Comparison of ENCODE assay signal across 25 cellular contexts in the genomic region with DNA sequence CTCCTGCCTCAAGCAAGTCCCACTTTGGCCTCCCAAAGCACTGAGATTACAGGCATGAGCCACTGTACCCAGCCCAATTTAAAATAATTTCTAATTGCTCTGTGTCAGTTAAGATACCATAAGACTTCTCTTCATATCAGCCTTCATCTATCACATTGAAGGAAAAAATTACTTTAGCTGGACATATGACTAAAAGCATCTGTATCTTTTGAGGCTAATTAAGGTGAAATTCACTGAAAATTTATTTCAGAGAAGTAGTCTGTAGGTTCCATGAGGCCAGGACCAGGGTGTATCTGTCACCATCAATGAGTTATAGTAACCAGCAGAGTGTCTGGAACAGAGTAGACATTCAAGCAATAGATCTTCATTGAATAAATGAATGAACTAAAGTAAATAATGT.
"Had no signal": no experiment of that assay in that cellular context is flagged by ENCODE, and none has a peak within 500 bp of the region (broad histone marks: within the 10 kb centered on the region; RNA-seq: fewer than 3 reads in every experiment).

No MANE protein-coding gene starts in this region.

- H3K27me3 ChIP-seq: hepatocyte, ovary, right atrium auricular region, right lobe of liver, suprapubic skin, vagina had no signal

- H3K9me3 ChIP-seq: left ventricle myocardium inferior, neutrophil, ovary, right atrium auricular region, right lobe of liver, stomach, suprapubic skin, tibial nerve, vagina had no signal

- H3K27ac ChIP-seq: hepatocyte, left ventricle myocardium inferior, neural progenitor cell, neutrophil, ovary, right atrium auricular region, right lobe of liver, stomach, suprapubic skin, tibial nerve, vagina had no signal

- H3K4me3 ChIP-seq: hepatocyte, left ventricle myocardium inferior, lung, neural progenitor cell, ovary, right atrium auricular region, right lobe of liver, smooth muscle cell, stomach, suprapubic skin, tibial nerve, vagina had no signal

- H2AFZ ChIP-seq: hepatocyte, neural progenitor cell had no signal

- H3K4me2 ChIP-seq: hepatocyte, neural progenitor cell, smooth muscle cell had no signal

- ATAC-seq: natural killer cell; right lobe of liver; stimulated activated memory B cell treated with anti-CD40 and anti-IgM and Interleukin-4, amounts not matched to agents 10 μg/mL and 1 μg/mL and 100 μg/mL, for 72 hours; stimulated activated naive CD8-positive, alpha-beta T cell treated with anti-CD3 and anti-CD28 coated beads, Interleukin-15, Interleukin-2, amounts not matched to agents 100 U/mL and 50 U/mL, for 24 hours had no signal

- H3K36me3 ChIP-seq: left ventricle myocardium inferior, neural progenitor cell, neutrophil, ovary, right atrium auricular region, right lobe of liver, stomach, suprapubic skin, tibial nerve, vagina had no signal

- H3K9ac ChIP-seq: neural progenitor cell had no signal

- H3K79me2 ChIP-seq: hepatocyte had no signal

- DNase-seq: islet precursor cell; left ventricle myocardium inferior; mesendoderm; naive B cell; natural killer cell; nephron progenitor cell; occipital lobe; ovary; right lobe of liver; stimulated activated CD4-positive, alpha-beta T cell treated with anti-CD3 and anti-CD28 coated beads, Interleukin-1b, Interleukin-23, amount 100 ng/mL, for 48 hours; stimulated activated CD4-positive, alpha-beta T cell treated with anti-CD3 and anti-CD28 coated beads, Interleukin-2, amount 100 ng/mL, for 48 hours; stimulated activated CD4-positive, alpha-beta T cell treated with anti-CD3 and anti-CD28 coated beads, Interleukin-4, amount 100 ng/mL, for 4 hours; stimulated activated CD8-positive, alpha-beta memory T cell treated with anti-CD3 and anti-CD28 coated beads, Interleukin-4, amount 100 ng/mL, for 48 hours; stimulated activated naive CD8-positive, alpha-beta T cell treated with anti-CD3 and anti-CD28 coated beads, Interleukin-15, Interleukin-2, amounts not matched to agents 100 U/mL and 50 U/mL, for 24 hours; stomach had no signal

- H3K4me1 ChIP-seq: left ventricle myocardium inferior, right atrium auricular region, tibial nerve, vagina had no signal
